1 cellular context compared by ENCODE assay signal in genomic region chr16:89798832-89799370, GRCh38.
TF ChIP-seq lines count a peak whose summit lies in the region.

No MANE protein-coding gene starts in this region.

TF ChIP-seq in HepG2, 621 proteins besides CTCF, POLR2A, EP300 and RAD21:
- TF ChIP-seq SATB2 (CRISPR knock-in tag; IDR thresholded peaks at IDR 0.05) (no peak), FOSL2 (CRISPR knock-in tag; IDR thresholded peaks at IDR 0.05) (no peak), NFIC (IDR thresholded peaks at IDR 0.05; ENCODE audit: low read length) (no peak), ZBTB3 (CRISPR knock-in tag; IDR thresholded peaks at IDR 0.05; ENCODE audit: borderline replicate concordance, low read depth) (no peak), TOE1 (CRISPR knock-in tag; IDR thresholded peaks at IDR 0.05) (no peak), ZBTB14 (CRISPR knock-in tag; IDR thresholded peaks at IDR 0.05) (no peak), FIP1L1 (IDR thresholded peaks at IDR 0.05; ENCODE audit: borderline replicate concordance, insufficient read depth, low read depth, low read length) (no peak), ZNF749 (CRISPR knock-in tag; IDR thresholded peaks at IDR 0.05; ENCODE audit: borderline replicate concordance) (no peak), NONO (IDR thresholded peaks at IDR 0.05) (no peak), NONO (CRISPR knock-in tag; conservative IDR thresholded peaks at IDR 0.05) (no peak), ATM (IDR thresholded peaks at IDR 0.05; ENCODE audit: borderline replicate concordance) (no peak), REL (CRISPR knock-in tag; conservative IDR thresholded peaks at IDR 0.05) (no peak)
- TF ChIP-seq, protein P1, sequence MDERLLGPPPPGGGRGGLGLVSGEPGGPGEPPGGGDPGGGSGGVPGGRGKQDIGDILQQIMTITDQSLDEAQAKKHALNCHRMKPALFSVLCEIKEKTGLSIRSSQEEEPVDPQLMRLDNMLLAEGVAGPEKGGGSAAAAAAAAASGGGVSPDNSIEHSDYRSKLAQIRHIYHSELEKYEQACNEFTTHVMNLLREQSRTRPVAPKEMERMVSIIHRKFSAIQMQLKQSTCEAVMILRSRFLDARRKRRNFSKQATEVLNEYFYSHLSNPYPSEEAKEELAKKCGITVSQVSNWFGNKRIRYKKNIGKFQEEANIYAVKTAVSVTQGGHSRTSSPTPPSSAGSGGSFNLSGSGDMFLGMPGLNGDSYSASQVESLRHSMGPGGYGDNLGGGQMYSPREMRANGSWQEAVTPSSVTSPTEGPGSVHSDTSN (CRISPR knock-in tag; IDR thresholded peaks at IDR 0.05), result no peak
- TF ChIP-seq, protein P2, sequence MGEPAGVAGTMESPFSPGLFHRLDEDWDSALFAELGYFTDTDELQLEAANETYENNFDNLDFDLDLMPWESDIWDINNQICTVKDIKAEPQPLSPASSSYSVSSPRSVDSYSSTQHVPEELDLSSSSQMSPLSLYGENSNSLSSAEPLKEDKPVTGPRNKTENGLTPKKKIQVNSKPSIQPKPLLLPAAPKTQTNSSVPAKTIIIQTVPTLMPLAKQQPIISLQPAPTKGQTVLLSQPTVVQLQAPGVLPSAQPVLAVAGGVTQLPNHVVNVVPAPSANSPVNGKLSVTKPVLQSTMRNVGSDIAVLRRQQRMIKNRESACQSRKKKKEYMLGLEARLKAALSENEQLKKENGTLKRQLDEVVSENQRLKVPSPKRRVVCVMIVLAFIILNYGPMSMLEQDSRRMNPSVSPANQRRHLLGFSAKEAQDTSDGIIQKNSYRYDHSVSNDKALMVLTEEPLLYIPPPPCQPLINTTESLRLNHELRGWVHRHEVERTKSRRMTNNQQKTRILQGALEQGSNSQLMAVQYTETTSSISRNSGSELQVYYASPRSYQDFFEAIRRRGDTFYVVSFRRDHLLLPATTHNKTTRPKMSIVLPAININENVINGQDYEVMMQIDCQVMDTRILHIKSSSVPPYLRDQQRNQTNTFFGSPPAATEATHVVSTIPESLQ (CRISPR knock-in tag; conservative IDR thresholded peaks at IDR 0.05), result no peak
